ENCODE assay signal across 12 cellular contexts in genomic region chr21:44881586-44881939, GRCh38. TPM values are rescaled to one million over a fixed set of nuclear protein-coding genes. Genes with fewer than 3 reads are reported as not detected.
DNase-seq lines count a peak whose midpoint lies in the region; ATAC-seq and TF ChIP-seq lines count a peak whose summit lies in the region.
"Had no signal": no experiment of that assay in that cellular context is flagged by ENCODE, and none has a peak within 500 bp of the region (broad histone marks: within the 10 kb centered on the region; RNA-seq: fewer than 3 reads in every experiment).

No MANE protein-coding gene starts in this region.

- peak overlapping the region; percentile 76 for H3K27ac Mint-ChIP-seq in activated CD4-positive, alpha-beta T cell treated with anti-CD3 and anti-CD28 coated beads, Interleukin-2, amount 10 ng/mL, durations not matched to agents 24 days and 14 days

- peaks cover 12% of the 10 kb centered on the region for H3K36me3 Mint-ChIP-seq in activated CD4-positive, alpha-beta T cell treated with anti-CD3 and anti-CD28 coated beads, Interleukin-2, amount 10 ng/mL, durations not matched to agents 24 days and 14 days (ENCODE audit: low read depth)

- ATAC-seq in left lung = no peak
- ATAC-seq in GM21367 (IDR thresholded peaks at IDR 0.05; ENCODE audit: unreplicated experiment) = no peak
- no peak for ATAC-seq in foreskin keratinocyte
- ATAC-seq: left lobe of liver had no signal

- no peak for DNase-seq in activated CD4-positive, alpha-beta T cell treated with anti-CD3 and anti-CD28 coated beads, Interleukin-2, amount 10 ng/mL, durations not matched to agents 24 days and 14 days
- DNase-seq in activated CD4-positive, alpha-beta T cell treated with anti-CD3 and anti-CD28 coated beads, Interleukin-2, amount 50 U/mL, for 48 hours = no peak
- DNase-seq in UCSD-AML1 (lab: John Stamatoyannopoulos, UW; ENCODE audit: unreplicated experiment) (peak; percentile 54), left lung (no peak), substantia nigra (lab: John Stamatoyannopoulos, UW) (no peak), anterior cingulate cortex (lab: John Stamatoyannopoulos, UW) (no peak), foreskin keratinocyte (no peak)
- DNase-seq: erythroblast; NCI-H1436 treated with DMSO at 0.1 percent for 48 hours; stimulated activated CD4-positive, alpha-beta T cell treated with anti-CD3 and anti-CD28 coated beads, Interleukin-15, amount 100 ng/mL, for 24 hours had no signal

- no peak overlapping the region for H3K4me3 ChIP-seq in left lung

- H3K27ac ChIP-seq in left lung = peak overlapping the region; percentile 72 to 93
- peak overlapping the region; percentile 45 for H3K27ac ChIP-seq in substantia nigra (ENCODE audit: low read depth, low read length, poor library complexity, severe bottlenecking)
- H3K27ac ChIP-seq in foreskin keratinocyte = no peak overlapping the region

- H3K27me3 ChIP-seq in left lung = no peaks in the 10 kb centered on the region
- peaks cover 10% of the 10 kb centered on the region for H3K27me3 ChIP-seq in foreskin keratinocyte

- intact Hi-C loops in activated CD4-positive, alpha-beta T cell treated with anti-CD3 and anti-CD28 coated beads, Interleukin-2, amount 10 ng/mL, durations not matched to agents 24 days and 14 days (cut with micrococcal nuclease) = no loop called here
- intact Hi-C loops in left lung (cut with DNase I) = no loop called here

- H3K9me3 ChIP-seq in left lung = no peaks in the 10 kb centered on the region

- peaks cover 21% of the 10 kb centered on the region for H3K4me1 Mint-ChIP-seq in activated CD4-positive, alpha-beta T cell treated with anti-CD3 and anti-CD28 coated beads, Interleukin-2, amount 10 ng/mL, durations not matched to agents 24 days and 14 days

- H3K4me1 ChIP-seq in left lung = peaks cover 10 to 74% of the 10 kb centered on the region in 2 donors
- peaks cover 10% of the 10 kb centered on the region for H3K4me1 ChIP-seq in foreskin keratinocyte

- no peaks in the 10 kb centered on the region for H3K27me3 Mint-ChIP-seq in activated CD4-positive, alpha-beta T cell treated with anti-CD3 and anti-CD28 coated beads, Interleukin-2, amount 10 ng/mL, durations not matched to agents 24 days and 14 days

- H3K4me3 Mint-ChIP-seq in activated CD4-positive, alpha-beta T cell treated with anti-CD3 and anti-CD28 coated beads, Interleukin-2, amount 10 ng/mL, durations not matched to agents 24 days and 14 days = peak overlapping the region; percentile 18

- no peaks in the 10 kb centered on the region for H3K9me3 Mint-ChIP-seq in activated CD4-positive, alpha-beta T cell treated with anti-CD3 and anti-CD28 coated beads, Interleukin-2, amount 10 ng/mL, durations not matched to agents 24 days and 14 days

- TF ChIP-seq CTCF in left lung (IDR thresholded peaks at IDR 0.05) = no peak
- no peak for TF ChIP-seq CTCF in foreskin keratinocyte (conservative IDR thresholded peaks at IDR 0.05)

- peaks cover 0 to 12% of the 10 kb centered on the region in 2 donors for H3K36me3 ChIP-seq in left lung

RNA-seq across cellular contexts. Expression of gene PTTG1IP, which starts 8.1 kb away (rescaled TPM):
- total RNA-seq in activated CD4-positive, alpha-beta T cell treated with anti-CD3 and anti-CD28 coated beads, Interleukin-2, amount 10 ng/mL, durations not matched to agents 24 days and 14 days = 44.2 and 46.5 TPM in 2 replicates
- total RNA-seq in left lung = 100 to 1,000 TPM; 247 to 263 TPM
- 116 and 149 TPM in 2 replicates for total RNA-seq in foreskin keratinocyte
- polyA plus RNA-seq in foreskin keratinocyte = 92.9 and 104 TPM in 2 replicates

RNA-seq across cellular contexts. Expression of gene ITGB2, which starts 39.1 kb away (rescaled TPM):
- 265 and 266 TPM in 2 replicates for total RNA-seq in activated CD4-positive, alpha-beta T cell treated with anti-CD3 and anti-CD28 coated beads, Interleukin-2, amount 10 ng/mL, durations not matched to agents 24 days and 14 days
- total RNA-seq in left lung (100 to 1,000 TPM; 185 to 404 TPM), foreskin keratinocyte (6.4 and 6.5 TPM in 2 replicates)
- polyA plus RNA-seq in foreskin keratinocyte = 5.0 and 5.2 TPM in 2 replicates

RNA-seq across cellular contexts. Expression of gene SLX9, which starts 58.3 kb away (rescaled TPM):
- 74.6 and 80.8 TPM in 2 replicates for total RNA-seq in activated CD4-positive, alpha-beta T cell treated with anti-CD3 and anti-CD28 coated beads, Interleukin-2, amount 10 ng/mL, durations not matched to agents 24 days and 14 days
- total RNA-seq in left lung = 10 to 100 TPM; 16.4 to 29.6 TPM
- 39.7 and 54.7 TPM in 2 replicates for total RNA-seq in foreskin keratinocyte
- polyA plus RNA-seq in foreskin keratinocyte = 54.8 and 73.8 TPM in 2 replicates

Comparison
In these comparisons a context has a peak if more than half of its experiments do, and no peak if none do; other contexts are left out.
1. RNA of gene ITGB2, which starts 39.1 kb away (total RNA-seq): 185 to 404 TPM in left lung and 265 to 266 TPM in activated CD4-positive, alpha-beta T cell treated with anti-CD3 and anti-CD28 coated beads, Interleukin-2, amount 10 ng/mL, durations not matched to agents 24 days and 14 days; 6.4 to 6.5 TPM in foreskin keratinocyte; every median in the first group is over 10 times any median in the second.